In the genomic region with DNA sequence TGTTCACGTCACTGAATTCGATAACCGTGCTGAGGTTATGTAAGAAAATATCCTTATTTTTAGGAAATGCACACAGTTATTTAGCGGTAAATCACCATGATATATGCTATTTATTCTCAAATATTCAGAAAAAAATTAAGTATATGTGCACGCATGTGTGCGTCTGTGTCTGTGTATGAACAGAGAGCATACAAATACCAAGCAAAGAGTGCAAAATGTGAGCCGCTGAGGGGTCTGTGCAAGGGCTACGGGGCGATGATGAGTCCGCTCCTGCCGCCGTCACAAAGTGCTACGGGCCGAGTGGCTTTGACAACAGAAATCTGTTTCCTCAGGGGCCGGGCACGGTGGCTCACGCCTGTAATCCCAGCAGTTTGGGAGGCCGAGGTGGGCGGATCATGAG, we compare ENCODE assay signal across 39 cellular contexts. TPM values are rescaled to one million over a fixed set of nuclear protein-coding genes. Genes with fewer than 3 reads are reported as not detected.
"Had no signal": no experiment of that assay in that cellular context is flagged by ENCODE, and none has a peak within 500 bp of the region (broad histone marks: within the 10 kb centered on the region; RNA-seq: fewer than 3 reads in every experiment).

No MANE protein-coding gene starts in this region.

- H3K9ac ChIP-seq: KMS-11 had no signal

- H3K4me2 ChIP-seq: KMS-11 had no signal

- H3K27ac ChIP-seq: KMS-11 had no signal

- H3K27me3 ChIP-seq: MG63 had no signal

- DNase-seq: Karpas-422, Kasumi-1, KG1, MG63, MM.1S, MV-4-11, NCI-H1048, NCI-H1092, NCI-H1092 treated with DMSO at 0.1 percent for 48 hours, NCI-H1105, NCI-H1105 treated with DMSO at 0.1 percent for 48 hours, NCI-H1417, NCI-H1417 treated with DMSO at 0.1 percent for 48 hours, NCI-H1436, NCI-H1436 treated with DMSO at 0.1 percent for 48 hours, NCI-H146, NCI-H1694, NCI-H1694 treated with DMSO at 0.1 percent for 48 hours, NCI-H187, NCI-H187 treated with DMSO at 0.1 percent for 48 hours, NCI-H1930, NCI-H2029, NCI-H2029 treated with DMSO at 0.1 percent for 48 hours, NCI-H2081, NCI-H2081 treated with DMSO at 0.1 percent for 48 hours, NCI-H2107, NCI-H2171, NCI-H2227 treated with DMSO at 0.1 percent for 48 hours, NCI-H226, NCI-H345, NCI-H446, NCI-H446 treated with DMSO at 0.1 percent for 48 hours, NCI-H510A, NCI-H510A treated with DMSO at 0.1 percent for 48 hours had no signal

- H3K36me3 ChIP-seq: MG63 had no signal

- H3K4me3 ChIP-seq: MG63 had no signal

RNA-seq across cellular contexts. Expression of a gene that starts 7.4 kb away (rescaled TPM):
- total RNA-seq: LHCN-M2, M059J, MCF 10A, NCI-H460 had no signal
